In the genomic region with DNA sequence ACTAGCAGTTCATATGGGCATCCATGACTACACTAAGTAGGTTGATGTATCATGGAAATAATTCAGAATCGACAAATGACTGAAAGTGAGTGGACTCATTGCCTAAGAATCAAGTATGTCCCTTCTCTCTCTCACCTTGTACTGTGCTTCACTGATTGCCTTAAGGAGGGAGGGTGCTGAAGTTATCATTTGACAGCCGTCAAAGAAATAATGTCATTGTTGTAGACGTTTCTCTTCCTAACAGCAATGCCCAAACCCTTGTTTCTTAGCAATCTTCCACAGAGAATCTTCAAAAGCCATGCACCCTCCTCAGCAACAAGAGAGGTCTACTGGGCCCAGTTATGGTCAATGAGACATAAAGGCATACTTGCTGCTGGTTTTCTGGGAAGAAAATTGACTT, we compare ENCODE assay signal across 27 cellular contexts.
"Had no signal": no experiment of that assay in that cellular context is flagged by ENCODE, and none has a peak within 500 bp of the region (broad histone marks: within the 10 kb centered on the region; RNA-seq: fewer than 3 reads in every experiment).

No MANE protein-coding gene starts in this region.

- H3K4me3 ChIP-seq: stomach, suprapubic skin, testis, thoracic aorta, thyroid gland, tibial artery, tibial nerve, transverse colon, upper lobe of left lung, upper lobe of right lung, uterus, vagina had no signal

- H3K4me1 ChIP-seq: stomach, suprapubic skin, testis, thyroid gland, tibial artery, tibial nerve, transverse colon, upper lobe of left lung, upper lobe of right lung, uterus, vagina had no signal

- H3K27me3 ChIP-seq: stomach, suprapubic skin, testis, thyroid gland, tibial artery, tibial nerve, transverse colon, upper lobe of left lung, upper lobe of right lung, uterus, vagina had no signal

- H3K27ac ChIP-seq: stomach, suprapubic skin, testis, thoracic aorta, thyroid gland, tibial artery, tibial nerve, transverse colon, upper lobe of left lung, upper lobe of right lung, uterus, vagina had no signal

- H3K9me3 ChIP-seq: testis, thoracic aorta, thyroid gland, tibial artery, upper lobe of right lung, uterus, vagina had no signal

- DNase-seq: stimulated activated CD4-positive, alpha-beta T cell treated with anti-CD3 and anti-CD28 coated beads, Interleukin-2, amount 100 ng/mL, for 48 hours; stimulated activated CD4-positive, alpha-beta T cell treated with anti-CD3 and anti-CD28 coated beads, Interleukin-4, amount 100 ng/mL, for 1 hour; stimulated activated CD4-positive, alpha-beta T cell treated with anti-CD3 and anti-CD28 coated beads, Interleukin-4, amount 100 ng/mL, for 24 hours; stimulated activated CD4-positive, alpha-beta T cell treated with anti-CD3 and anti-CD28 coated beads, Interleukin-4, amount 100 ng/mL, for 4 hours; stimulated activated CD8-positive, alpha-beta memory T cell treated with anti-CD3 and anti-CD28 coated beads, Interleukin-4, amount 100 ng/mL, for 48 hours; stimulated activated naive B cell treated with anti-CD40 and anti-IgM and Interleukin-4, amounts not matched to agents 10 μg/mL and 1 μg/mL and 100 μg/mL, for 72 hours; stimulated activated naive CD4-positive, alpha-beta T cell; stimulated activated naive CD4-positive, alpha-beta T cell treated with Interleukin-2 at 50 U/mL for 16 hours; stimulated activated naive CD8-positive, alpha-beta T cell treated with anti-CD3 and anti-CD28 coated beads, Interleukin-15, amount 100 ng/mL, for 72 hours; stimulated activated naive CD8-positive, alpha-beta T cell treated with anti-CD3 and anti-CD28 coated beads, Interleukin-15, Interleukin-2, amounts not matched to agents 100 U/mL and 50 U/mL, for 24 hours; stomach; substantia nigra; testis; thyroid gland; tibial artery; transverse colon; trophoblast cell; upper lobe of left lung; upper lobe of right lung; uterus had no signal

- H3K36me3 ChIP-seq: stomach, suprapubic skin, thoracic aorta, thyroid gland, tibial artery, tibial nerve, transverse colon, upper lobe of left lung, upper lobe of right lung, uterus, vagina had no signal

- FAIRE-seq: urothelium cell line had no signal

- ATAC-seq: stimulated activated effector memory CD8-positive, alpha-beta T cell treated with anti-CD3 and anti-CD28 coated beads, Interleukin-12 subunit alpha, Interleukin-12 subunit beta, amount 100 ng/mL, for 72 hours; stimulated activated memory B cell treated with anti-CD40 and anti-IgM and Interleukin-4, amounts not matched to agents 10 μg/mL and 1 μg/mL and 100 μg/mL, for 72 hours; stimulated activated naive B cell treated with anti-CD40 and anti-IgM and Interleukin-4, amounts not matched to agents 10 μg/mL and 1 μg/mL and 100 μg/mL, for 72 hours; stimulated activated naive CD8-positive, alpha-beta T cell treated with anti-CD3 and anti-CD28 coated beads, Interleukin-15, amount 100 ng/mL, for 72 hours; stimulated activated naive CD8-positive, alpha-beta T cell treated with anti-CD3 and anti-CD28 coated beads, Interleukin-15, Interleukin-2, amounts not matched to agents 100 U/mL and 50 U/mL, for 24 hours; upper lobe of right lung had no signal
